Comparison of ENCODE assay signal across 1 cellular context in genomic region chr4:8478801-8479744, GRCh38.
A peak's percentile ranks its signal among the peaks of the same experiment; 100 is the strongest.
TF ChIP-seq lines count a peak whose summit lies in the region.

No MANE protein-coding gene starts in this region.

TF ChIP-seq in K562, 482 proteins besides CTCF, POLR2A, EP300 and RAD21 (continued from another document and continues in another):
- TF ChIP-seq HMGXB4 (CRISPR knock-in tag; IDR thresholded peaks at IDR 0.05) (no peak), U2AF2 (optimal IDR thresholded peaks at IDR 0.05; ENCODE audit: low read depth, low read length) (no peak), TARDBP (IDR thresholded peaks at IDR 0.05) (no peak), POLR2G (IDR thresholded peaks at IDR 0.05; ENCODE audit: low read depth, low read length) (no peak), NRF1 (conservative IDR thresholded peaks at IDR 0.05 in 1 of 2, IDR thresholded peaks at IDR 0.05 in 1 of 2) (peak; percentile 46 to 56; a peak in 3 of 4 replicates), NR2C1 (IDR thresholded peaks at IDR 0.05) (no peak; the same call in 1 of the 2 replicates), NR2C1 (tag; IDR thresholded peaks at IDR 0.05) (peak; percentile 83), PML (IDR thresholded peaks at IDR 0.05; ENCODE audit: low read length) (peak; percentile 39; the same call in 1 of the 2 replicates), NFYB (IDR thresholded peaks at IDR 0.05; ENCODE audit: extremely low read depth, insufficient read length) (no peak), TFAM (CRISPR knock-in tag; conservative IDR thresholded peaks at IDR 0.05) (no peak), MCM3 (IDR thresholded peaks at IDR 0.05) (no peak), CREB3L1 (IDR thresholded peaks at IDR 0.05; ENCODE audit: borderline replicate concordance, low read depth) (peak; percentile 71), ZNF561 (CRISPR knock-in tag; conservative IDR thresholded peaks at IDR 0.05) (no peak), MAFG (tag; conservative IDR thresholded peaks at IDR 0.05) (peak; percentile 78), CHCHD3 (CRISPR knock-in tag; IDR thresholded peaks at IDR 0.05) (no peak), ZNF165 (CRISPR knock-in tag; IDR thresholded peaks at IDR 0.05; ENCODE audit: borderline replicate concordance) (no peak), EP400 (IDR thresholded peaks at IDR 0.05) (peak; percentile 92), SMARCE1 (IDR thresholded peaks at IDR 0.05) (peak; percentile 62), E2F5 (CRISPR knock-in tag; IDR thresholded peaks at IDR 0.05) (no peak), SNRNP70 (optimal IDR thresholded peaks at IDR 0.05; ENCODE audit: low read depth, low read length) (no peak), ZNF41 (CRISPR knock-in tag; conservative IDR thresholded peaks at IDR 0.05) (peak; percentile 70), MXI1 (IDR thresholded peaks at IDR 0.05; ENCODE audit: low read depth, low read length) (no peak), ZNF174 (CRISPR knock-in tag; IDR thresholded peaks at IDR 0.05) (no peak), XRCC3 (IDR thresholded peaks at IDR 0.05) (no peak), DACH1 (IDR thresholded peaks at IDR 0.05; ENCODE audit: partially characterized antibody) (no peak), ZNF324 (CRISPR knock-in tag; IDR thresholded peaks at IDR 0.05) (no peak), YBX1 (IDR thresholded peaks at IDR 0.05) (no peak), ZNF140 (CRISPR knock-in tag; IDR thresholded peaks at IDR 0.05) (no peak), NELFE (IDR thresholded peaks at IDR 0.05; ENCODE audit: insufficient read depth, insufficient read length) (no peak), ZFP91 (CRISPR knock-in tag; IDR thresholded peaks at IDR 0.05) (no peak), ZNF436 (CRISPR knock-in tag; IDR thresholded peaks at IDR 0.05) (no peak), MTA1 (IDR thresholded peaks at IDR 0.05; ENCODE audit: borderline replicate concordance) (peak; percentile 88), NFE2L1 (tag; IDR thresholded peaks at IDR 0.05; ENCODE audit: borderline replicate concordance, low read depth) (no peak), ZNF76 (CRISPR knock-in tag; IDR thresholded peaks at IDR 0.05; ENCODE audit: borderline replicate concordance) (no peak), MEF2D (tag; conservative IDR thresholded peaks at IDR 0.05; ENCODE audit: low read depth) (peak; percentile 48; the same call in 1 of the 2 replicates), CBX8 (IDR thresholded peaks at IDR 0.05; ENCODE audit: borderline replicate concordance, extremely low read depth, low read depth, low read length, poor library complexity, severe bottlenecking) (no peak), PPARD (CRISPR knock-in tag; IDR thresholded peaks at IDR 0.05) (no peak), MEIS2 (IDR thresholded peaks at IDR 0.05; ENCODE audit: partially characterized antibody) (peak; percentile 88), ZNF444 (CRISPR knock-in tag; IDR thresholded peaks at IDR 0.05) (no peak), HMBOX1 (IDR thresholded peaks at IDR 0.05) (no peak), ARNT (IDR thresholded peaks at IDR 0.05) (peak in 1 of 2 experiments; percentile 65; a peak in 1 of 4 replicates), HDGF (IDR thresholded peaks at IDR 0.05) (no peak), RBM14 (IDR thresholded peaks at IDR 0.05; ENCODE audit: borderline replicate concordance, insufficient read depth, low read depth, low read length) (no peak), ZNF785 (CRISPR knock-in tag; IDR thresholded peaks at IDR 0.05) (no peak), ZNF239 (CRISPR knock-in tag; IDR thresholded peaks at IDR 0.05) (no peak), ZNF551 (CRISPR knock-in tag; IDR thresholded peaks at IDR 0.05) (no peak), TAL1 (IDR thresholded peaks at IDR 0.05) (0 out of 2 replicates have a peak, but pooled peaks have one; percentile 30), FOXA3 (CRISPR knock-in tag; conservative IDR thresholded peaks at IDR 0.05 in 1 of 2, IDR thresholded peaks at IDR 0.05 in 1 of 2) (0 out of 4 replicates have a peak, but pooled peaks of 1 of the 2 experiments have one; percentile 36), FOS (IDR thresholded peaks at IDR 0.05; ENCODE audit: extremely low read depth, insufficient read length) (no peak), ZNF695 (CRISPR knock-in tag; IDR thresholded peaks at IDR 0.05) (no peak), ZHX1 (conservative IDR thresholded peaks at IDR 0.05; ENCODE audit: low read length) (no peak), ETV1 (tag; conservative IDR thresholded peaks at IDR 0.05; ENCODE audit: low read depth) (0 out of 2 replicates have a peak, but pooled peaks have one; percentile 30), ZNF232 (CRISPR knock-in tag; IDR thresholded peaks at IDR 0.05) (no peak), SNIP1 (IDR thresholded peaks at IDR 0.05; ENCODE audit: low read depth) (no peak), ZNF133 (CRISPR knock-in tag; IDR thresholded peaks at IDR 0.05) (no peak)
- TF ChIP-seq, protein P1, sequence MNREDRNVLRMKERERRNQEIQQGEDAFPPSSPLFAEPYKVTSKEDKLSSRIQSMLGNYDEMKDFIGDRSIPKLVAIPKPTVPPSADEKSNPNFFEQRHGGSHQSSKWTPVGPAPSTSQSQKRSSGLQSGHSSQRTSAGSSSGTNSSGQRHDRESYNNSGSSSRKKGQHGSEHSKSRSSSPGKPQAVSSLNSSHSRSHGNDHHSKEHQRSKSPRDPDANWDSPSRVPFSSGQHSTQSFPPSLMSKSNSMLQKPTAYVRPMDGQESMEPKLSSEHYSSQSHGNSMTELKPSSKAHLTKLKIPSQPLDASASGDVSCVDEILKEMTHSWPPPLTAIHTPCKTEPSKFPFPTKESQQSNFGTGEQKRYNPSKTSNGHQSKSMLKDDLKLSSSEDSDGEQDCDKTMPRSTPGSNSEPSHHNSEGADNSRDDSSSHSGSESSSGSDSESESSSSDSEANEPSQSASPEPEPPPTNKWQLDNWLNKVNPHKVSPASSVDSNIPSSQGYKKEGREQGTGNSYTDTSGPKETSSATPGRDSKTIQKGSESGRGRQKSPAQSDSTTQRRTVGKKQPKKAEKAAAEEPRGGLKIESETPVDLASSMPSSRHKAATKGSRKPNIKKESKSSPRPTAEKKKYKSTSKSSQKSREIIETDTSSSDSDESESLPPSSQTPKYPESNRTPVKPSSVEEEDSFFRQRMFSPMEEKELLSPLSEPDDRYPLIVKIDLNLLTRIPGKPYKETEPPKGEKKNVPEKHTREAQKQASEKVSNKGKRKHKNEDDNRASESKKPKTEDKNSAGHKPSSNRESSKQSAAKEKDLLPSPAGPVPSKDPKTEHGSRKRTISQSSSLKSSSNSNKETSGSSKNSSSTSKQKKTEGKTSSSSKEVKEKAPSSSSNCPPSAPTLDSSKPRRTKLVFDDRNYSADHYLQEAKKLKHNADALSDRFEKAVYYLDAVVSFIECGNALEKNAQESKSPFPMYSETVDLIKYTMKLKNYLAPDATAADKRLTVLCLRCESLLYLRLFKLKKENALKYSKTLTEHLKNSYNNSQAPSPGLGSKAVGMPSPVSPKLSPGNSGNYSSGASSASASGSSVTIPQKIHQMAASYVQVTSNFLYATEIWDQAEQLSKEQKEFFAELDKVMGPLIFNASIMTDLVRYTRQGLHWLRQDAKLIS (CRISPR knock-in tag; IDR thresholded peaks at IDR 0.05): no peak
- TF ChIP-seq, protein P2, sequence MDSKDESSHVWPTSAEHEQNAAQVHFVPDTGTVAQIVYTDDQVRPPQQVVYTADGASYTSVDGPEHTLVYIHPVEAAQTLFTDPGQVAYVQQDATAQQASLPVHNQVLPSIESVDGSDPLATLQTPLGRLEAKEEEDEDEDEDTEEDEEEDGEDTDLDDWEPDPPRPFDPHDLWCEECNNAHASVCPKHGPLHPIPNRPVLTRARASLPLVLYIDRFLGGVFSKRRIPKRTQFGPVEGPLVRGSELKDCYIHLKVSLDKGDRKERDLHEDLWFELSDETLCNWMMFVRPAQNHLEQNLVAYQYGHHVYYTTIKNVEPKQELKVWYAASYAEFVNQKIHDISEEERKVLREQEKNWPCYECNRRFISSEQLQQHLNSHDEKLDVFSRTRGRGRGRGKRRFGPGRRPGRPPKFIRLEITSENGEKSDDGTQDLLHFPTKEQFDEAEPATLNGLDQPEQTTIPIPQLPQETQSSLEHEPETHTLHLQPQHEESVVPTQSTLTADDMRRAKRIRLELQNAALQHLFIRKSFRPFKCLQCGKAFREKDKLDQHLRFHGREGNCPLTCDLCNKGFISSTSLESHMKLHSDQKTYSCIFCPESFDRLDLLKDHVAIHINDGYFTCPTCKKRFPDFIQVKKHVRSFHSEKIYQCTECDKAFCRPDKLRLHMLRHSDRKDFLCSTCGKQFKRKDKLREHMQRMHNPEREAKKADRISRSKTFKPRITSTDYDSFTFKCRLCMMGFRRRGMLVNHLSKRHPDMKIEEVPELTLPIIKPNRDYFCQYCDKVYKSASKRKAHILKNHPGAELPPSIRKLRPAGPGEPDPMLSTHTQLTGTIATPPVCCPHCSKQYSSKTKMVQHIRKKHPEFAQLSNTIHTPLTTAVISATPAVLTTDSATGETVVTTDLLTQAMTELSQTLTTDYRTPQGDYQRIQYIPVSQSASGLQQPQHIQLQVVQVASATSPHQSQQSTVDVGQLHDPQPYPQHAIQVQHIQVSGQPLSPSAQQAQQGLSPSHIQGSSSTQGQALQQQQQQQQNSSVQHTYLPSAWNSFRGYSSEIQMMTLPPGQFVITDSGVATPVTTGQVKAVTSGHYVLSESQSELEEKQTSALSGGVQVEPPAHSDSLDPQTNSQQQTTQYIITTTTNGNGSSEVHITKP (IDR thresholded peaks at IDR 0.05; ENCODE audit: partially characterized antibody): peak; percentile 58
- TF ChIP-seq, protein P3, sequence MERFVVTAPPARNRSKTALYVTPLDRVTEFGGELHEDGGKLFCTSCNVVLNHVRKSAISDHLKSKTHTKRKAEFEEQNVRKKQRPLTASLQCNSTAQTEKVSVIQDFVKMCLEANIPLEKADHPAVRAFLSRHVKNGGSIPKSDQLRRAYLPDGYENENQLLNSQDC (CRISPR knock-in tag; IDR thresholded peaks at IDR 0.05): no peak
